Comparison of ENCODE assay signal across 8 cellular contexts in the genomic region with DNA sequence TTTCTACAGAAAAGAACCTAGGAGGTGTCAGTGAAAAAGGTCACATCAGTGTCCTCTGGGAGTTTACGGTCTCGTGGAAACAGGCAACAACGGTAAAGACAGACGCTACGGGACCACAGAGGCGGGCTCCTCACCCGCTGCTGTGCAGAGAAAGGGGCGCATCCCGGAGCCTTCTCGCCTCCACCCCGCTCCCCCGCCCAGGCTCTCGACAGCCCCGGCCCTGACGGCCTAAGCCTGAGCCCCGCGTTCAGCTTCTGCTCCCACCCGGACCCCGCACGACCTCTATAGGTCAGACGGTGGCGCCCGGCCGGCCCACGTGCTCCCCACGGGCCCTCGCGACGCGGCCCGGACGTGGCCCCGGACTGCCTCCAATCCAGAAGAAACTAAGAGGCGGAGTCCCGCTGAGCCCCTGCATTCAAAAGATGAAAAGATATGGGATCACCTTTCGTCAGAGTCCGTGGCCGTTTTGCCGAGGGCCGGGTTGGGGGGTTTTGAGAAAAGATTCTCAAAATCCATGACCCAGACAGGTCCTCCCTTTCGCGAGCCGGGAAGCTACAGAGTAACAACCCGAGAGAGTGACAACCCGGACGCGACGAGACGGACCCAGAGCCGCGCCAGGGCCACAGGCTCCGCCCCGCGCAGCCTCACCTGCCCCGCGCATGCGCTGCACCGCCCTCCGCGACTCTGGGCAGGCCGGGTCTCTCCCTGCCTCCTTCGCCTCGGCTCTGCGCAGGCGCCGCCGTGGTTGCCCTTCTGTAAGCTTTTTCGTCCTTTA. TPM values are rescaled to one million over a fixed set of nuclear protein-coding genes. Genes with fewer than 3 reads are reported as not detected.
DNase-seq lines count a peak whose midpoint lies in the region; ATAC-seq and TF ChIP-seq lines count a peak whose summit lies in the region.

TSS of gene ZC3H8 (minus strand) at position 577 of the 775 bp plus-strand sequence. CDS start at position 516, 61 bp downstream.

- peak within 1 kb of the TSS; percentile 91 for H3K4me3 ChIP-seq in Caco-2 (ENCODE audit: low read depth, low read length)

- H3K9me3 Mint-ChIP-seq in Caco-2 (ENCODE audit: unreplicated experiment): no peaks in the 10 kb centered on the region

- BruUV-seq in Caco-2 (replicated peaks; lab: Mats Ljungman, UMichigan): TSS peak; percentile 69

- no peaks in the 10 kb centered on the region for H3K27me3 ChIP-seq in Caco-2 (replicated peaks; ENCODE audit: control insufficient read depth, insufficient read depth, low read length)

- H3K27ac Mint-ChIP-seq in Caco-2 (ENCODE audit: unreplicated experiment): peak within 1 kb of the TSS; percentile 63

- ATAC-seq in GM21360 (IDR thresholded peaks at IDR 0.05; ENCODE audit: unreplicated experiment): peak; percentile 94

- H3K36me3 ChIP-seq in Caco-2 (ENCODE audit: control insufficient read depth, insufficient read depth, low read length): no peaks in the 10 kb centered on the region

- intact Hi-C loops in Caco-2 (cut with micrococcal nuclease; ENCODE audit: unreplicated experiment): loop anchor here (5.0 to 10.0 kb wide), 4 partner anchors 132 to 370 kb away; partner anchors contain the start of genes ANAPC1, RGPD8 and TTL

- POLR2A ChIA-PET in Caco-2 (lab: Charles Lee): interaction anchor here (0.5 to 1.3 kb wide), 2 partner anchors 23 to 47 kb away, joined by 3 read pairs; no protein-coding TSS in a partner anchor
- POLR2A ChIA-PET in activated CD8-positive, alpha-beta memory T cell treated with anti-CD3 and anti-CD28 coated beads for 36 hours (lab: Charles Lee): interaction anchor here (1.5 kb wide), 1 partner anchor 20 kb away, joined by 5 read pairs; no protein-coding TSS in a partner anchor

- TF ChIP-seq CTCF in Caco-2 (IDR thresholded peaks at IDR 0.05; ENCODE audit: insufficient read depth in 1 of 2, low read depth in 1 of 2, low read length in 1 of 2, severe bottlenecking in 1 of 2, unreplicated experiment in 1 of 2): no peak

- peaks cover 9% of the 10 kb centered on the region for H3K36me3 Mint-ChIP-seq in Caco-2 (ENCODE audit: insufficient read depth, unreplicated experiment)

- no peaks in the 10 kb centered on the region for H3K27me3 Mint-ChIP-seq in Caco-2 (ENCODE audit: insufficient read depth, unreplicated experiment)

- H3K4me1 ChIP-seq in Caco-2: peaks cover 10% of the 10 kb centered on the region; the same call in 1 of the 2 replicates

- CTCF ChIA-PET in Caco-2 (lab: Charles Lee): interaction anchor here (0.5 to 1.0 kb wide), 3 partner anchors 163 to 289 kb away, joined by 3 to 5 read pairs (median 3); partner anchors contain the start of gene RGPD8
- CTCF ChIA-PET in activated CD8-positive, alpha-beta memory T cell treated with anti-CD3 and anti-CD28 coated beads for 36 hours (lab: Charles Lee): interaction anchor here (0.8 to 1.2 kb wide), 2 partner anchors 22 to 226 kb away, joined by 3 read pairs; no protein-coding TSS in a partner anchor

- DNase-seq in Caco-2 (peak; percentile 94 to 97), HT1080 (ENCODE audit: low read depth) (peak; percentile 88), NOMO-1 (lab: John Stamatoyannopoulos, UW; ENCODE audit: unreplicated experiment in 2 of 2) (peak; percentile 88 to 95), medulla oblongata (ENCODE audit: extremely low spot score) (peak; percentile 95)
- peak; percentile 93 for DNase-seq in effector CD8-positive, alpha-beta T cell (lab: John Stamatoyannopoulos, UW)
- peak; percentile 94 for DNase-seq in stimulated activated CD8-positive, alpha-beta memory T cell treated with anti-CD3 and anti-CD28 coated beads, Interleukin-12 subunit alpha, Interleukin-12 subunit beta, amount 100 ng/mL, for 1 hour (ENCODE audit: low read depth)

- peak within 1 kb of the TSS; percentile 78 for H3K4me3 Mint-ChIP-seq in Caco-2 (ENCODE audit: unreplicated experiment)

- peaks cover 4% of the 10 kb centered on the region for H3K4me1 Mint-ChIP-seq in Caco-2 (ENCODE audit: low read depth, unreplicated experiment)

- no peaks in the 10 kb centered on the region for H3K9me3 ChIP-seq in Caco-2

RNA-seq across cellular contexts. Expression of gene ZC3H8, which starts in this region (rescaled TPM):
- 17.6 and 19.9 TPM in 2 replicates for total RNA-seq in Caco-2 (2022)
- total RNA-seq in HT1080 (2014; rRNA removed; shearing (Covaris generic)): 7.7 and 14.3 TPM in 2 replicates
- polyA plus RNA-seq in HT1080 (2015; cell fraction: cytosol; rRNA removed): 8.0 and 12.2 TPM in 2 replicates
- polyA plus RNA-seq in HT1080 (2015; cell fraction: nucleus; rRNA removed): 10.8 and 21.0 TPM in 2 replicates
- total RNA-seq in activated CD8-positive, alpha-beta memory T cell treated with anti-CD3 and anti-CD28 coated beads for 36 hours: 10 to 100 TPM; 25.3 to 26.2 TPM

Comparison
In these comparisons a context has a peak if more than half of its experiments do, and no peak if none do; other contexts are left out.
1. Peak in every context shown above with its lines: DNase-seq, ATAC-seq and H3K4me3 ChIP-seq.